9 cellular contexts compared by ENCODE assay signal in the genomic region with DNA sequence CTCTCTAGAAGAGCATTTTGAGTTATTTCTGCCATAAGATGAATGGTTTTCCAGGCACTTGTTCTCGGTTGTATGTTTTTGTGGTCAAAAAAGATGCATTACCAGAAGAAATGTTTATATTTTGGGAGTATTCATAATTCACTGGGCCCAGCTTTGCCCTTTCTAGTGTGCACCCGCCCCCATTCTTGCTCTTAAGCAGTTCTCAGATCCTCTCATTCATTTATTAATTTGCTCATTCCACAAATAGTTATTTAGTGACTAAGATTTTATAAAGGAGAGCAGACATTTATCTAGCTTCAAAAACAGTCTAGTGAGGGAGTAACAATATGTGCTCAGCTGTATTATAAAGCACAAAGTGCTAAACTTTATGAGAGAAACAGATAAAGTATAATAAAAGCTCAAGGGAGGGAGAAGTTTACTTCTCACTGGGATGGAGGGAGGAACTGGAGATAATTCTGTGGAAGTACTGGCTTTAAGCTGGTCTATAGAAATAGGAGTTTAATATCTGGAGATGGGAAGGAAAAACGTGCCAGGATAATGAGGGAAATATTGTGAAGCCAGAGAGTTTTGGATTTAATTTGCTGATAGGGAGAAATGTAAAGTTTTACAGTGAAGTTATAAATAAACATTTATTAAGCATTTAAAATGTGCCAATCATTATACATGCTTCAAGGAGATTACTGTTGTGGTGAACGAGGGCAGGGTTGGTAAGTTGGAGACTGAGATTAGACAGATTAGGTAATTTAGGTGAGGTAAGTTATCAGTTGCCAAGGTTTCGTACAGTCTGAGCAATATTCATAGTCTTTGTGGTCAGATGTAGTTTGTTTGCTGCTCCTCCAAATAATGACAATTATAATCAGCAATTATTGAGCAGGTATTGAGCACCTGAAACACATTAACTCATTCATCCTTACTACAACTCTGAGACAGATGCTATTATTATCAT. TPM values are rescaled to one million over a fixed set of nuclear protein-coding genes. Genes with fewer than 3 reads are reported as not detected.
DNase-seq lines count a peak whose midpoint lies in the region; ATAC-seq and TF ChIP-seq lines count a peak whose summit lies in the region.
"Had no signal": no experiment of that assay in that cellular context is flagged by ENCODE, and none has a peak within 500 bp of the region (broad histone marks: within the 10 kb centered on the region; RNA-seq: fewer than 3 reads in every experiment).

No MANE protein-coding gene starts in this region.

- peak overlapping the region in 8 of 12 donors; percentile 11 to 91 (median 42) for H3K27ac ChIP-seq in heart left ventricle
- H3K27ac ChIP-seq in angular gyrus (ENCODE audit: low read depth, low read length): peak overlapping the region; percentile 30
- H3K27ac ChIP-seq in lower lobe of right lung: peak overlapping the region; percentile 66
- H3K27ac ChIP-seq in upper lobe of right lung: peak overlapping the region; percentile 24

- TF ChIP-seq POLR2A in heart left ventricle (IDR thresholded peaks at IDR 0.05): no peak

- intact Hi-C loops in heart left ventricle (cut with DNase I) (loop anchor here in 3 of 10 donors (2.0 to 5.0 kb wide), 3 partner anchors 57 to 342 kb away; no protein-coding TSS in a partner anchor), cardiac septum (cut with DNase I) (no loop called here), lower lobe of right lung (cut with DNase I) (no loop called here), upper lobe of right lung (cut with DNase I) (loop anchor here (10.0 kb wide), 1 partner anchor 59 kb away; no protein-coding TSS in a partner anchor)

- H3K4me1 ChIP-seq in heart left ventricle: peaks cover 10 to 72% (median 39%) of the 10 kb centered on the region in 12 donors
- H3K4me1 ChIP-seq in lower lobe of right lung: peaks cover 75% of the 10 kb centered on the region
- H3K4me1 ChIP-seq in upper lobe of right lung: peaks cover 69% of the 10 kb centered on the region

- H3K4me3 ChIP-seq in heart left ventricle (no peak overlapping the region), lower lobe of right lung (no peak overlapping the region), upper lobe of right lung (no peak overlapping the region)

- DNase-seq in heart left ventricle (no peak), cardiac septum (ENCODE audit: low spot score) (no peak), lower lobe of right lung (no peak), upper lobe of right lung (no peak), mesenteric fat pad (ENCODE audit: low spot score) (no peak)
- DNase-seq: SIG-M5 had no signal

- H3K9me3 ChIP-seq in heart left ventricle (no peaks in the 10 kb centered on the region), lower lobe of right lung (no peaks in the 10 kb centered on the region), upper lobe of right lung (no peaks in the 10 kb centered on the region)

- no peaks in the 10 kb centered on the region for H3K36me3 ChIP-seq in heart left ventricle
- H3K36me3 ChIP-seq in lower lobe of right lung: no peaks in the 10 kb centered on the region
- no peaks in the 10 kb centered on the region for H3K36me3 ChIP-seq in upper lobe of right lung

- TF ChIP-seq CTCF in heart left ventricle (IDR thresholded peaks at IDR 0.05): no peak
- no peak for TF ChIP-seq CTCF in lower lobe of right lung (IDR thresholded peaks at IDR 0.05)
- no peak for TF ChIP-seq CTCF in upper lobe of right lung (IDR thresholded peaks at IDR 0.05)

- H3K27me3 ChIP-seq in heart left ventricle (no peaks in the 10 kb centered on the region), lower lobe of right lung (ENCODE audit: low read depth) (no peaks in the 10 kb centered on the region), upper lobe of right lung (no peaks in the 10 kb centered on the region)

- ATAC-seq in heart left ventricle (no peak), lower lobe of right lung (peak in 1 of 2 donors; percentile 31), upper lobe of right lung (no peak), GM18870 (IDR thresholded peaks at IDR 0.05; ENCODE audit: unreplicated experiment) (no peak), HG03159 (IDR thresholded peaks at IDR 0.05; ENCODE audit: unreplicated experiment) (no peak)

- WGBS in heart left ventricle, 4 donors: 68 to 70% (median 69%) methylated on average over 5 of the region's 5 CpGs

RNA-seq across cellular contexts. Expression of a gene that starts 9.1 kb away (rescaled TPM):
- total RNA-seq in heart left ventricle (100 to 1,000 TPM; 183 to 436 (median 290) TPM), cardiac septum (331 TPM), lower lobe of right lung (506 TPM), upper lobe of right lung (814 TPM), mesenteric fat pad (386 TPM)
- 100 to 1,000 TPM; 102 to 120 TPM for polyA plus RNA-seq in heart left ventricle
